Comparison of ENCODE assay signal across 1 cellular context in the genomic region with DNA sequence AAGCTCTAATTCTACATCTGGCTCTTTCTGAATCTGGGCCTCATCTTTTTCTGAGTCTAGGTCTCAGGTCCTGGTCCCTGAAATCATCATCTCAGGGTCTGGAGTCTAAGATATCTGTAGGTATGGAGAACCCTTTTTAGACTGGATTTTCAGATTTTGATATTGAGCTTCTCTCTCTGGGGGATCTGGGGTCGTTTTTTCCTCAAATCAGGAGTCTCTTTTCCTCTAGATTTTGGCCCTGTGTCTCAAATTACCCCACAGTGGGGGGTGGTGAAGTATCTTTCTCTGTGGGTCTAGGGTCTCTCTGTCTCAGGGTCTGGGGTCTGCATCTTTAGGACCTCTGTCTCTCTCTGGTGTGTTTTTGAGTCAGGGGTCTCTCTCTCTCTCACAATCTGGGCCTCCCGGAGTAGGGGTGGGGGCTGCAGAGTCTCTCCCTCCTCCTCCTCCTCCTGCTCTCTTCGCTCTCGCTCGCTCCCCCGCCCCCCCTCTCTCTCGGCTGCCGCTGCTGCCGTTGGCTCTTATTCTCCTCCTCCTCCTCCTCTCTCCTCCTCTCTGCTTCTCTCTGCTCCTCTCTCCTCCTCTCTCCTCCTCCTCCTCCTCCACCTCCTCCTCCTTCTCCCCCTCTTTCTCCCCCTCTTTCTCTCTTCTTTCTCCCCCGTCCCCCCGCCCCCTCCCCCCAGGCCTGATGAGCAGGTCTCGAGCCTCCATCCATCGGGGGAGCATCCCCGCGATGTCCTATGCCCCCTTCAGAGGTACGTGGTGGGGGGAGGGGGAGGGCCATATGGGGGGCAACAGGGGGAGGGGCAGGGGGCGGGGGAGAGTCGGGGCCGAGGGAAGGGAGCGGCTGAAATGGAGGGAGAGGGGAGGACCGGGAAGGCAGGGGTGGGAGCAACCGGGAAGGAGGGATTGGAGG.
TF ChIP-seq lines count a peak whose summit lies in the region.

Gene SYNGAP1 (plus strand): TSS at position 486 of the 913 bp plus-strand sequence. CDS start 200 bp downstream, at position 686.

TF ChIP-seq in HepG2, 621 proteins besides CTCF, POLR2A, EP300 and RAD21 (continued from another document):
- TF ChIP-seq JUNB (CRISPR knock-in tag; IDR thresholded peaks at IDR 0.05; ENCODE audit: borderline replicate concordance): no peak
